1 cellular context compared by ENCODE assay signal in genomic region chr7:33210958-33211357, GRCh38.
TF ChIP-seq lines count a peak whose summit lies in the region.

No MANE protein-coding gene starts in this region.

TF ChIP-seq in K562, 482 proteins besides CTCF, POLR2A, EP300 and RAD21 (continued from another document):
- TF ChIP-seq ZNF318 (IDR thresholded peaks at IDR 0.05; ENCODE audit: borderline replicate concordance in 1 of 2, low read depth in 1 of 2) = no peak
- peak; percentile 49; the same call in 1 of the 2 replicates for TF ChIP-seq ZNF354B (CRISPR knock-in tag; IDR thresholded peaks at IDR 0.05)
